In genomic region chr6:70299456-70299855, GRCh38 we compare ENCODE assay signal across 15 cellular contexts.
DNase-seq lines count a peak whose midpoint lies in the region; FAIRE-seq lines count a peak whose summit lies in the region.
"Had no signal": no experiment of that assay in that cellular context is flagged by ENCODE, and none has a peak within 500 bp of the region (broad histone marks: within the 10 kb centered on the region; RNA-seq: fewer than 3 reads in every experiment).

No MANE protein-coding gene starts in this region.

- no peak for FAIRE-seq in HTR-8/SVneo (lab: Jason Lieb, UNC)

- peak; percentile 21 for DNase-seq in ELR (ENCODE audit: low read depth)
- DNase-seq in Kasumi-1 (lab: John Stamatoyannopoulos, UW), result peak; percentile 26 to 53
- DNase-seq in astrocyte of the hippocampus (ENCODE audit: low read depth, low spot score), result peak; percentile 32
- DNase-seq in iPS-NIHi11 (ENCODE audit: low spot score), result peak; percentile 33
- DNase-seq in hepatic stellate cell (ENCODE audit: low spot score), result no peak
- no peak for DNase-seq in HTR-8/SVneo (ENCODE audit: insufficient read length, low spot score)
- DNase-seq in glomerular visceral epithelial cell (ENCODE audit: extremely low spot score), result no peak
- DNase-seq in AML-193 (lab: John Stamatoyannopoulos, UW), result no peak
- DNase-seq: activated CD4-positive, alpha-beta T cell treated with anti-CD3 and anti-CD28 coated beads for 36 hours; activated naive CD8-positive, alpha-beta T cell treated with anti-CD3 and anti-CD28 coated beads, Interleukin-2, amount 10 ng/mL, durations not matched to agents 7 days and 5 days; DMS153; NCI-H1417; ovary; SIG-M5; tibial artery had no signal

Comparison
In these comparisons a context has a peak if more than half of its experiments do, and no peak if none do; other contexts are left out.
1. DNase-seq: peak in ELR (single experiment), Kasumi-1 (2 of 2), astrocyte of the hippocampus (single experiment) and iPS-NIHi11 (single experiment); none in hepatic stellate cell (single experiment), HTR-8/SVneo (single experiment), glomerular visceral epithelial cell (single experiment) and AML-193 (0 of 2).